9 cellular contexts compared by ENCODE assay signal in genomic region chr15:92906038-92906437, GRCh38. TPM values are rescaled to one million over a fixed set of nuclear protein-coding genes. Genes with fewer than 3 reads are reported as not detected.
DNase-seq lines count a peak whose midpoint lies in the region; TF ChIP-seq lines count a peak whose summit lies in the region.
"Had no signal": no experiment of that assay in that cellular context is flagged by ENCODE, and none has a peak within 500 bp of the region (broad histone marks: within the 10 kb centered on the region; RNA-seq: fewer than 3 reads in every experiment).

No MANE protein-coding gene starts in this region.

- TF ChIP-seq POLR2A in testis (IDR thresholded peaks at IDR 0.05) = no peak

- H3K36me3 Mint-ChIP-seq in activated CD4-positive, alpha-beta T cell treated with anti-CD3 and anti-CD28 coated beads, Interleukin-2, amount 10 ng/mL, durations not matched to agents 7 days and 5 days (ENCODE audit: low read depth) = peaks cover 64% of the 10 kb centered on the region
- H3K36me3 Mint-ChIP-seq in activated naive CD8-positive, alpha-beta T cell = peaks cover 20% of the 10 kb centered on the region

- H3K27ac ChIP-seq in layer of hippocampus (ENCODE audit: low read depth, low read length) (peak overlapping the region; percentile 3), testis (peak overlapping the region; percentile 91 to 98)

- peaks cover 68% of the 10 kb centered on the region for H3K4me1 Mint-ChIP-seq in activated CD4-positive, alpha-beta T cell treated with anti-CD3 and anti-CD28 coated beads, Interleukin-2, amount 10 ng/mL, durations not matched to agents 7 days and 5 days
- peaks cover 69% of the 10 kb centered on the region for H3K4me1 Mint-ChIP-seq in activated naive CD8-positive, alpha-beta T cell (ENCODE audit: low read depth)

- intact Hi-C loops in testis (cut with DNase I; ENCODE audit: low total_unique reads) = no loop called here

- TF ChIP-seq CTCF in testis (IDR thresholded peaks at IDR 0.05) = no peak

- H3K4me1 ChIP-seq in testis = peaks cover 53% of the 10 kb centered on the region

- POLR2A ChIA-PET in activated CD4-positive, alpha-beta T cell treated with anti-CD3 and anti-CD28 coated beads, Interleukin-2, amount 10 ng/mL, durations not matched to agents 7 days and 5 days (lab: Charles Lee) = interaction anchor here (0.8 to 2.3 kb wide), 2 partner anchors 23 to 73 kb away, joined by 4 to 15 read pairs; no protein-coding TSS in a partner anchor

- H3K9me3 Mint-ChIP-seq in activated CD4-positive, alpha-beta T cell treated with anti-CD3 and anti-CD28 coated beads, Interleukin-2, amount 10 ng/mL, durations not matched to agents 7 days and 5 days = no peaks in the 10 kb centered on the region
- H3K9me3 Mint-ChIP-seq in activated naive CD8-positive, alpha-beta T cell (ENCODE audit: low read depth) = no peaks in the 10 kb centered on the region

- no peaks in the 10 kb centered on the region for H3K27me3 Mint-ChIP-seq in activated CD4-positive, alpha-beta T cell treated with anti-CD3 and anti-CD28 coated beads, Interleukin-2, amount 10 ng/mL, durations not matched to agents 7 days and 5 days
- H3K27me3 Mint-ChIP-seq in activated naive CD8-positive, alpha-beta T cell = no peaks in the 10 kb centered on the region

- peak overlapping the region; percentile 80 for H3K4me3 Mint-ChIP-seq in activated CD4-positive, alpha-beta T cell treated with anti-CD3 and anti-CD28 coated beads, Interleukin-2, amount 10 ng/mL, durations not matched to agents 7 days and 5 days
- H3K4me3 Mint-ChIP-seq in activated naive CD8-positive, alpha-beta T cell = peak overlapping the region; percentile 99

- H3K4me3 ChIP-seq in testis = peak overlapping the region in 1 of 2 donors; percentile 55

- 17 to 21% methylated on average over 3 of the region's 3 CpGs for WGBS in testis, 2 donors

- no peak for DNase-seq in activated CD4-positive, alpha-beta T cell treated with anti-CD3 and anti-CD28 coated beads, Interleukin-2, amount 10 ng/mL, durations not matched to agents 7 days and 5 days
- no peak for DNase-seq in activated CD4-positive, alpha-beta T cell treated with anti-CD3 and anti-CD28 coated beads for 48 hours
- DNase-seq in testis = no peak
- no peak for DNase-seq in stimulated activated CD4-positive, alpha-beta T cell treated with anti-CD3 and anti-CD28 coated beads, Interleukin-4, amount 100 ng/mL, for 1 hour
- no peak for DNase-seq in activated CD8-positive, alpha-beta memory T cell treated with anti-CD3 and anti-CD28 coated beads, Interleukin-2, amount 50 U/mL, for 48 hours
- no peak for DNase-seq in activated CD4-positive, alpha-beta T cell treated with anti-CD3 and anti-CD28 coated beads, Interleukin-2, amount 50 U/mL, for 48 hours
- DNase-seq: T-helper 9 cell had no signal

- peak overlapping the region; percentile 99 for H3K27ac Mint-ChIP-seq in activated CD4-positive, alpha-beta T cell treated with anti-CD3 and anti-CD28 coated beads, Interleukin-2, amount 10 ng/mL, durations not matched to agents 7 days and 5 days
- peak overlapping the region; percentile 100 for H3K27ac Mint-ChIP-seq in activated naive CD8-positive, alpha-beta T cell

- no peaks in the 10 kb centered on the region for H3K36me3 ChIP-seq in testis (ENCODE audit: low read depth, missing control alignments)

- H3K27me3 ChIP-seq in layer of hippocampus (ENCODE audit: control insufficient read depth, insufficient read depth, low read length) = no peaks in the 10 kb centered on the region
- H3K27me3 ChIP-seq in testis = no peaks in the 10 kb centered on the region

- CTCF ChIA-PET in activated CD4-positive, alpha-beta T cell treated with anti-CD3 and anti-CD28 coated beads, Interleukin-2, amount 10 ng/mL, durations not matched to agents 7 days and 5 days (lab: Charles Lee) = interaction anchor here (0.7 to 5.8 kb wide), 6 partner anchors 19 to 100 kb away, joined by 3 to 53 read pairs (median 4); no protein-coding TSS in a partner anchor

- H3K9me3 ChIP-seq in testis = no peaks in the 10 kb centered on the region

RNA-seq across cellular contexts. Expression of gene CHD2, which starts 5.9 kb away (rescaled TPM):
- 100 to 1,000 TPM; 129 to 148 TPM for total RNA-seq in activated CD4-positive, alpha-beta T cell treated with anti-CD3 and anti-CD28 coated beads, Interleukin-2, amount 10 ng/mL, durations not matched to agents 7 days and 5 days
- 100 to 1,000 TPM; 113 to 129 TPM for total RNA-seq in testis
- polyA plus RNA-seq in testis (ENCODE audit: insufficient read depth, low read depth, low replicate concordance) = 64.5 TPM
